Comparison of ENCODE assay signal across 8 cellular contexts in the genomic region with DNA sequence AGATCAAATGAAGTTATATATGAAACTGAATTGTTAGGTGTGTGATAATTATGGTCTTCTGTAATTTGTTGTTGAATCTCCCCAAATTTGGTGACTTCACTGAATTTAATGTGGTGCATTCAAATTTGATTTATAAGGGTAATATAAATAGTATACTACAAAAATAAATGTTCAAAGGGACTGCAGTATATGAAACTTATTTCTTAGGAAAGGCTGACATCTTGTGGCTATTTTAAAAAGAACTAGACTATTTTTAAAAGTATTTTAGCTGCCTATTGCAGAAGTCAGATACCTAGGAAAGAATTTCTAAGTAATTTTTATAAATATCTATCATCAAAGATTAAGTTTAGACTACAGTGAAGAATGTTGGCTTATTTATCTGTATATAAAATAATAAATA. TPM values are rescaled to one million over a fixed set of nuclear protein-coding genes. Genes with fewer than 3 reads are reported as not detected.
DNase-seq lines count a peak whose midpoint lies in the region; ATAC-seq, FAIRE-seq and TF ChIP-seq lines count a peak whose summit lies in the region.

No MANE protein-coding gene starts in this region.

- FAIRE-seq in endometrium (lab: Jason Lieb, UNC): peak; percentile 94

- no peak overlapping the region for H3K4me3 ChIP-seq in heart right ventricle
- H3K4me3 ChIP-seq in right cardiac atrium (ENCODE audit: low read length): no peak overlapping the region
- no peak overlapping the region for H3K4me3 ChIP-seq in prostate gland
- H3K4me3 ChIP-seq in thyroid gland (replicated peaks in 1 of 3): no peak overlapping the region

- TF ChIP-seq CTCF in heart right ventricle (IDR thresholded peaks at IDR 0.05) (peak in 7 of 9 donors; percentile 31 to 64 (median 49)), prostate gland (IDR thresholded peaks at IDR 0.05) (peak in 3 of 4 experiments; percentile 37 to 44 (median 39)), thyroid gland (IDR thresholded peaks at IDR 0.05) (peak in 3 of 6 experiments; percentile 39 to 55 (median 46))

- intact Hi-C loops in heart right ventricle (cut with DNase I): loop anchor here in 9 of 10 donors (1.0 to 10.0 kb wide), 5 partner anchors 245 to 657 kb away; no protein-coding TSS in a partner anchor
- intact Hi-C loops in right cardiac atrium (cut with DNase I): loop anchor here (1.0 to 10.0 kb wide), 3 partner anchors 252 to 255 kb away; no protein-coding TSS in a partner anchor
- intact Hi-C loops in prostate gland (cut with DNase I): loop anchor here (2.0 to 10.0 kb wide), 2 partner anchors 253 to 655 kb away; no protein-coding TSS in a partner anchor
- intact Hi-C loops in thyroid gland (cut with DNase I): no loop called here

- no peak for DNase-seq in heart right ventricle
- no peak for DNase-seq in right cardiac atrium
- peak; percentile 20 for DNase-seq in NCI-H146 (lab: John Stamatoyannopoulos, UW)
- DNase-seq in prostate gland (ENCODE audit: low spot score): no peak
- no peak for DNase-seq in mesenteric fat pad (ENCODE audit: low spot score)
- DNase-seq in NCI-H446 treated with DMSO at 0.1 percent for 48 hours (lab: John Stamatoyannopoulos, UW): no peak
- no peak for DNase-seq in thyroid gland

- ATAC-seq in heart right ventricle (peak in 1 of 8 donors; percentile 42), right cardiac atrium (no peak)

- no peak for TF ChIP-seq POLR2A in prostate gland (IDR thresholded peaks at IDR 0.05)
- no peak for TF ChIP-seq POLR2A in thyroid gland (IDR thresholded peaks at IDR 0.05)

- H3K27ac ChIP-seq in heart right ventricle (no peak overlapping the region), right cardiac atrium (ENCODE audit: low read length) (no peak overlapping the region), prostate gland (no peak overlapping the region), thyroid gland (no peak overlapping the region)

- peaks cover 0 to 4% (median 0%) of the 10 kb centered on the region in 11 donors for H3K9me3 ChIP-seq in heart right ventricle
- H3K9me3 ChIP-seq in right cardiac atrium (ENCODE audit: control insufficient read depth, low read length): no peaks in the 10 kb centered on the region
- H3K9me3 ChIP-seq in prostate gland: no peaks in the 10 kb centered on the region
- H3K9me3 ChIP-seq in thyroid gland: no peaks in the 10 kb centered on the region

- H3K27me3 ChIP-seq in heart right ventricle (no peaks in the 10 kb centered on the region), right cardiac atrium (ENCODE audit: control insufficient read depth, insufficient read depth) (no peaks in the 10 kb centered on the region), prostate gland (replicated peaks; ENCODE audit: insufficient read depth) (no peaks in the 10 kb centered on the region), thyroid gland (no peaks in the 10 kb centered on the region)

- no peaks in the 10 kb centered on the region for H3K4me1 ChIP-seq in heart right ventricle
- no peaks in the 10 kb centered on the region for H3K4me1 ChIP-seq in right cardiac atrium (ENCODE audit: control insufficient read depth, insufficient read depth, low read length)
- H3K4me1 ChIP-seq in prostate gland (replicated peaks): no peaks in the 10 kb centered on the region
- H3K4me1 ChIP-seq in thyroid gland: no peaks in the 10 kb centered on the region

- H3K36me3 ChIP-seq in heart right ventricle (no peaks in the 10 kb centered on the region), prostate gland (no peaks in the 10 kb centered on the region), thyroid gland (no peaks in the 10 kb centered on the region)

RNA-seq across cellular contexts. Expression of a gene that starts 36.6 kb away (rescaled TPM):
- total RNA-seq in heart right ventricle: 10 to 100 TPM in 3 of 10 donors, 1 to 10 TPM in 4, under 1 TPM in 2, not detected in 1; 0.27 to 22.4 (median 8.2) TPM
- polyA plus RNA-seq in heart right ventricle: under 1 TPM; 0.06 to 0.07 TPM
- 1 to 10 TPM; 1.8 to 2.2 (median 2.1) TPM for total RNA-seq in right cardiac atrium
- 0.75 TPM for polyA plus RNA-seq in right cardiac atrium
- total RNA-seq in prostate gland: 10 to 100 TPM in 1 of 2 donors, 1 to 10 TPM in 1; 5.1 to 22.9 TPM
- total RNA-seq in mesenteric fat pad: 0.74 TPM
- total RNA-seq in thyroid gland: 1 to 10 TPM; 2.3 to 6.3 (median 3.8) TPM
